ENCODE assay signal across 18 cellular contexts in genomic region chr4:106615961-106616360, GRCh38.
"Had no signal": no experiment of that assay in that cellular context is flagged by ENCODE, and none has a peak within 500 bp of the region (broad histone marks: within the 10 kb centered on the region; RNA-seq: fewer than 3 reads in every experiment).

No MANE protein-coding gene starts in this region.

- H3K4me3 ChIP-seq: adrenal gland, breast epithelium, tibial artery had no signal

- ATAC-seq: activated naive CD4-positive, alpha-beta T cell treated with anti-CD3 and anti-CD28 coated beads, Interleukin-2, amount 50 U/mL, for 72 hours; esophagus mucosa; left lobe of liver; stimulated activated naive CD8-positive, alpha-beta T cell treated with anti-CD3 and anti-CD28 coated beads, Interleukin-15, Interleukin-2, amounts not matched to agents 100 U/mL and 50 U/mL, for 24 hours had no signal

- H3K27ac ChIP-seq: adrenal gland, breast epithelium, tibial artery, WERI-Rb-1 had no signal

- H3K36me3 ChIP-seq: adrenal gland, breast epithelium, tibial artery, WERI-Rb-1 had no signal

- DNase-seq: activated CD4-positive, alpha-beta T cell treated with anti-CD3 and anti-CD28 coated beads for 1 hour; activated CD4-positive, alpha-beta T cell treated with anti-CD3 and anti-CD28 coated beads, Interleukin-2, amount 50 U/mL, for 48 hours; activated gamma-delta T cell; adrenal gland; cortex of kidney; effector CD4-positive, alpha-beta T cell; mammary epithelial cell; nephron progenitor cell; nucleus accumbens; stimulated activated CD4-positive, alpha-beta T cell treated with anti-CD3 and anti-CD28 coated beads, Interleukin-2, amount 100 ng/mL, for 24 hours; stimulated activated naive CD8-positive, alpha-beta T cell treated with anti-CD3 and anti-CD28 coated beads, Interleukin-15, Interleukin-2, amounts not matched to agents 100 U/mL and 50 U/mL, for 24 hours; substantia nigra; tibial artery; WERI-Rb-1 had no signal

- H3K9me3 ChIP-seq: adrenal gland, breast epithelium, tibial artery had no signal
